In genomic region chr6:50113114-50113857, GRCh38 we compare ENCODE assay signal across 25 cellular contexts.
DNase-seq lines count a peak whose midpoint lies in the region; ATAC-seq and TF ChIP-seq lines count a peak whose summit lies in the region.
"Had no signal": no experiment of that assay in that cellular context is flagged by ENCODE, and none has a peak within 500 bp of the region (broad histone marks: within the 10 kb centered on the region; RNA-seq: fewer than 3 reads in every experiment).

No MANE protein-coding gene starts in this region.

- H3K36me3 Mint-ChIP-seq in WTC11 = no peaks in the 10 kb centered on the region
- H3K36me3 Mint-ChIP-seq: CD4-positive, alpha-beta memory T cell had no signal

- no peak overlapping the region for H2BK5ac ChIP-seq in mesendoderm (ENCODE audit: low read length)

- H3K79me2 ChIP-seq in mesendoderm (ENCODE audit: control insufficient read depth, insufficient read depth, low read length) = no peaks in the 10 kb centered on the region

- H3K4ac ChIP-seq in mesendoderm (ENCODE audit: low read depth, low read length) = no peak overlapping the region

- no peak overlapping the region for H3K4me3 ChIP-seq in mesendoderm (ENCODE audit: low read length)
- no peak overlapping the region for H3K4me3 ChIP-seq in psoas muscle
- no peak overlapping the region for H3K4me3 ChIP-seq in stomach
- H3K4me3 ChIP-seq: BLaER1 treated with 17β-estradiol and CSF1 and Interleukin-3, amounts not matched to agents 10 nM and 100 nM had no signal

- no peak overlapping the region for H3K4me2 ChIP-seq in mesendoderm (ENCODE audit: low read length)
- H3K4me2 ChIP-seq: BLaER1 treated with 17β-estradiol and CSF1 and Interleukin-3, amounts not matched to agents 10 nM and 100 nM; SK-N-SH had no signal

- peak; percentile 62 for DNase-seq in ELF-1 (ENCODE audit: low read depth, low spot score)
- no peak for DNase-seq in WTC11 (ENCODE audit: low spot score)
- peak; percentile 26 for DNase-seq in mesendoderm
- DNase-seq in psoas muscle = no peak
- no peak for DNase-seq in SW480 (ENCODE audit: low spot score)
- no peak for DNase-seq in stomach
- DNase-seq in pons (ENCODE audit: low spot score) = no peak
- DNase-seq: ACHN; Caco-2; CD4-positive, alpha-beta memory T cell; DMS 273 treated with DMSO at 0.1 percent for 48 hours; DND-41; MM.1S; NCI-H1092 treated with DMSO at 0.1 percent for 48 hours; NCI-H1436 treated with DMSO at 0.1 percent for 48 hours; NCI-H2029; NCI-H226; NCI-H510A treated with DMSO at 0.1 percent for 48 hours; NCI-H748 treated with DMSO at 0.1 percent for 48 hours; SHP77 treated with DMSO at 0.1 percent for 48 hours; SK-N-SH had no signal

- TF ChIP-seq EP300 in stomach (IDR thresholded peaks at IDR 0.05) = no peak

- ATAC-seq in WTC11 (peak; percentile 49), psoas muscle (peak; percentile 37 to 93 (median 58)), HG02678 (IDR thresholded peaks at IDR 0.05; ENCODE audit: unreplicated experiment) (no peak)

- no peaks in the 10 kb centered on the region for H3K9me3 Mint-ChIP-seq in WTC11

- no peak overlapping the region for H3K27ac Mint-ChIP-seq in WTC11
- H3K27ac Mint-ChIP-seq: CD4-positive, alpha-beta memory T cell had no signal

- no peaks in the 10 kb centered on the region for H3K36me3 ChIP-seq in mesendoderm (ENCODE audit: control insufficient read depth, insufficient read depth, low read length)
- no peaks in the 10 kb centered on the region for H3K36me3 ChIP-seq in psoas muscle (ENCODE audit: insufficient read depth in 1 of 2, low read depth in 1 of 2)
- H3K36me3 ChIP-seq in stomach = no peaks in the 10 kb centered on the region
- H3K36me3 ChIP-seq: BLaER1 treated with 17β-estradiol and CSF1 and Interleukin-3, amounts not matched to agents 10 nM and 100 nM had no signal

- H3K79me1 ChIP-seq in mesendoderm (ENCODE audit: low read length) = no peaks in the 10 kb centered on the region

- H3K9me3 ChIP-seq in psoas muscle = no peaks in the 10 kb centered on the region
- H3K9me3 ChIP-seq in stomach = no peaks in the 10 kb centered on the region
- H3K9me3 ChIP-seq: BLaER1 treated with 17β-estradiol and CSF1 and Interleukin-3, amounts not matched to agents 10 nM and 100 nM; Caco-2; SK-N-SH had no signal

- CTCF ChIA-PET in WTC11 (lab: Charles Lee) = interaction anchor here (0.9 kb wide), 1 partner anchor 32 kb away, joined by 3 read pairs; no protein-coding TSS in a partner anchor

- no peak overlapping the region for H4K8ac ChIP-seq in mesendoderm (ENCODE audit: low read depth, low read length)

- H3K4me1 ChIP-seq in mesendoderm (ENCODE audit: control insufficient read depth, low read depth, low read length) = no peaks in the 10 kb centered on the region
- peaks cover 6% of the 10 kb centered on the region for H3K4me1 ChIP-seq in psoas muscle
- no peaks in the 10 kb centered on the region for H3K4me1 ChIP-seq in stomach
- H3K4me1 ChIP-seq: Caco-2 had no signal

- no peak overlapping the region for H3K27ac ChIP-seq in mesendoderm (ENCODE audit: low read depth, low read length)
- no peak overlapping the region for H3K27ac ChIP-seq in psoas muscle
- no peak overlapping the region for H3K27ac ChIP-seq in stomach
- H3K27ac ChIP-seq: 22Rv1, RWPE1 had no signal

- H3K4me3 Mint-ChIP-seq in WTC11 = no peak overlapping the region
- H3K4me3 Mint-ChIP-seq: CD4-positive, alpha-beta memory T cell had no signal

- peak overlapping the region; percentile 60 for H3K18ac ChIP-seq in mesendoderm (ENCODE audit: low read length)

- H3K27me3 Mint-ChIP-seq in WTC11 (ENCODE audit: low read depth) = no peaks in the 10 kb centered on the region
- H3K27me3 Mint-ChIP-seq: CD4-positive, alpha-beta memory T cell had no signal

- H3K9ac ChIP-seq in mesendoderm (ENCODE audit: low read length) = no peak overlapping the region
- H3K9ac ChIP-seq: BLaER1 treated with 17β-estradiol and CSF1 and Interleukin-3, amounts not matched to agents 10 nM and 100 nM; SK-N-SH had no signal

- no peak for TF ChIP-seq POLR2A in stomach (IDR thresholded peaks at IDR 0.05)

- no peak overlapping the region for H2AK5ac ChIP-seq in mesendoderm (ENCODE audit: low read length)

- no peak overlapping the region for H2BK120ac ChIP-seq in mesendoderm (ENCODE audit: low read depth, low read length)

- H3K27me3 ChIP-seq in mesendoderm (ENCODE audit: insufficient read depth, low read length, poor library complexity) = no peaks in the 10 kb centered on the region
- no peaks in the 10 kb centered on the region for H3K27me3 ChIP-seq in psoas muscle (ENCODE audit: insufficient read depth in 3 of 3, low read length in 2 of 3)
- no peaks in the 10 kb centered on the region for H3K27me3 ChIP-seq in stomach
- H3K27me3 ChIP-seq: BLaER1 treated with 17β-estradiol and CSF1 and Interleukin-3, amounts not matched to agents 10 nM and 100 nM had no signal

- no peak for TF ChIP-seq CTCF in WTC11 (IDR thresholded peaks at IDR 0.05)
- TF ChIP-seq CTCF in psoas muscle (IDR thresholded peaks at IDR 0.05) = no peak
- no peak for TF ChIP-seq CTCF in stomach (IDR thresholded peaks at IDR 0.05)

- no CpG with 5 or more reads among the region's 4 CpGs for WGBS in mesendoderm (ENCODE audit: extremely low coverage, insufficient coverage, low lambda C conversion rate)
- 43 to 55% (median 46%) methylated on average over 4 of the region's 4 CpGs for WGBS in psoas muscle, 3 donors
- WGBS in stomach, 5 donors = 37 to 60% (median 50%) methylated on average over 4 of the region's 4 CpGs

- H4K5ac ChIP-seq in mesendoderm (ENCODE audit: low read length) = no peak overlapping the region

- intact Hi-C loops in psoas muscle (cut with DNase I) = no loop called here
- intact Hi-C loops in stomach (cut with DNase I; ENCODE audit: low total_unique reads) = no loop called here

- POLR2A ChIA-PET in WTC11 (lab: Charles Lee) = no interaction called here

- H3K56ac ChIP-seq in mesendoderm (ENCODE audit: low read length) = no peak overlapping the region

- H2BK15ac ChIP-seq in mesendoderm (replicated peaks; ENCODE audit: low read depth) = no peak overlapping the region

- H3K4me1 Mint-ChIP-seq in WTC11 = peaks cover 25% of the 10 kb centered on the region
- H3K4me1 Mint-ChIP-seq: CD4-positive, alpha-beta memory T cell had no signal

- H3K23ac ChIP-seq in mesendoderm (ENCODE audit: low read length) = no peak overlapping the region

TF ChIP-seq in WTC11, 78 proteins besides CTCF, POLR2A, EP300 and RAD21:
- TF ChIP-seq USF1 (CRISPR knock-in tag; IDR thresholded peaks at IDR 0.05) = no peak
- no peak for TF ChIP-seq AFF4 (CRISPR knock-in tag; IDR thresholded peaks at IDR 0.05; ENCODE audit: borderline replicate concordance)
- TF ChIP-seq USF2 (CRISPR knock-in tag; IDR thresholded peaks at IDR 0.05) = no peak
- TF ChIP-seq CDX4 (CRISPR knock-in tag; IDR thresholded peaks at IDR 0.05; ENCODE audit: borderline replicate concordance) = no peak
- no peak for TF ChIP-seq ZNF396 (CRISPR knock-in tag; IDR thresholded peaks at IDR 0.05; ENCODE audit: borderline replicate concordance)
- no peak for TF ChIP-seq MXD4 (CRISPR knock-in tag; IDR thresholded peaks at IDR 0.05; ENCODE audit: borderline replicate concordance)
- no peak for TF ChIP-seq RELA (CRISPR knock-in tag; IDR thresholded peaks at IDR 0.05; ENCODE audit: borderline replicate concordance)

Comparison
In these comparisons a context has a peak if more than half of its experiments do, and no peak if none do; other contexts are left out.
1. DNase-seq: peak in ELF-1 (single experiment) and mesendoderm (single experiment); none in WTC11 (single experiment), psoas muscle (0 of 2), SW480 (single experiment), stomach (single experiment) and pons (single experiment).